In the genomic region with DNA sequence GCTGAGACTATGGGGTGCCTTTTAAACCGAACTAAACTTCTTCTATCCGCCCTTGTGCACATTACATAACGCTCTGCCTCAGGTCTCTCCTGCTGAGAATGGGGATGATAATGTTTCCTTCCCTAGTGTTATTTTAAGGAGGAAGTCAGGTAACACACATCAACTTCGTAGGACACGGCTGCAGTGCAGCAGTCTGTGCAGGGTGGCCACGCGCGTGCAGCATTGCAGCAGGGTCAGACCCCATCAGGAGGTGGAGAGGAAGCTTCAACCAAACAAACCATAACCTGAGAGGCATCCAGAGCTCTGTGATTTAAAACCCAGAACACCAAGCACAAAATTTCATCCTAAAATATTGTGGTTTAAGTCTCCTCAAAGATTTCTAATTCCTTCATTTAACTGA, we compare ENCODE assay signal across 40 cellular contexts. TPM values are rescaled to one million over a fixed set of nuclear protein-coding genes. Genes with fewer than 3 reads are reported as not detected.
"Had no signal": no experiment of that assay in that cellular context is flagged by ENCODE, and none has a peak within 500 bp of the region (broad histone marks: within the 10 kb centered on the region; RNA-seq: fewer than 3 reads in every experiment).

No MANE protein-coding gene starts in this region.

- H3K27me3 Mint-ChIP-seq: activated naive CD4-positive, alpha-beta T cell treated with anti-CD3 and anti-CD28 coated beads, Interleukin-2, amount 10 ng/mL, durations not matched to agents 7 days and 5 days; activated naive CD8-positive, alpha-beta T cell treated with anti-CD3 and anti-CD28 coated beads, Interleukin-2, amount 10 ng/mL, durations not matched to agents 7 days and 5 days; activated naive CD8-positive, alpha-beta T cell treated with anti-CD3 and anti-CD28 coated beads, Interleukin-2, amount 50 U/mL, for 24 hours; central memory CD8-positive, alpha-beta T cell had no signal

- H3K36me3 Mint-ChIP-seq: activated naive CD4-positive, alpha-beta T cell treated with anti-CD3 and anti-CD28 coated beads, Interleukin-2, amount 10 ng/mL, durations not matched to agents 7 days and 5 days; activated naive CD4-positive, alpha-beta T cell treated with anti-CD3 and anti-CD28 coated beads, Interleukin-2, amount 50 U/mL, for 24 hours; activated naive CD4-positive, alpha-beta T cell treated with anti-CD3 and anti-CD28 coated beads, Interleukin-2, amount 50 U/mL, for 72 hours; activated naive CD8-positive, alpha-beta T cell; activated naive CD8-positive, alpha-beta T cell treated with anti-CD3 and anti-CD28 coated beads for 36 hours; activated naive CD8-positive, alpha-beta T cell treated with anti-CD3 and anti-CD28 coated beads, Interleukin-2, amount 10 ng/mL, durations not matched to agents 7 days and 5 days had no signal

- H3K27ac Mint-ChIP-seq: activated naive CD4-positive, alpha-beta T cell treated with anti-CD3 and anti-CD28 coated beads for 36 hours; activated naive CD4-positive, alpha-beta T cell treated with anti-CD3 and anti-CD28 coated beads, Interleukin-2, amount 10 ng/mL, durations not matched to agents 7 days and 5 days; activated naive CD4-positive, alpha-beta T cell treated with anti-CD3 and anti-CD28 coated beads, Interleukin-2, amount 50 U/mL, for 24 hours; activated naive CD4-positive, alpha-beta T cell treated with anti-CD3 and anti-CD28 coated beads, Interleukin-2, amount 50 U/mL, for 72 hours; activated naive CD8-positive, alpha-beta T cell; activated naive CD8-positive, alpha-beta T cell treated with anti-CD3 and anti-CD28 coated beads for 36 hours; activated naive CD8-positive, alpha-beta T cell treated with anti-CD3 and anti-CD28 coated beads, Interleukin-2, amount 10 ng/mL, durations not matched to agents 7 days and 5 days; activated naive CD8-positive, alpha-beta T cell treated with anti-CD3 and anti-CD28 coated beads, Interleukin-2, amount 50 U/mL, for 24 hours; activated T-cell treated with anti-CD3 and anti-CD28 coated beads, Interleukin-2, amount 50 U/mL, for 24 hours; activated T-cell treated with anti-CD3 and anti-CD28 coated beads, Interleukin-2, amount 50 U/mL, for 72 hours; activated T-helper 1 cell treated with anti-CD3 and anti-CD28 coated beads, Interleukin-12 subunit alpha, Interleukin-12 subunit beta, Interleukin-2, Interleukin-4 antibody, amounts not matched to agents 30 ng/mL and 10 ng/mL and 1 ng/mL, durations not matched to agents 14 hours and 24 hours and 36 hours; activated T-helper 17 cell treated with anti-CD3 and anti-CD28 coated beads, Interleukin-2, amount 50 U/mL, for 72 hours; activated T-helper 2 cell treated with anti-CD3 and anti-CD28 coated beads, Interferon-gamma antibody, Interleukin-2, Interleukin-4, amounts not matched to agents 10 μg/mL and 5 μg/mL and 100 μg/mL, durations not matched to agents 14 hours and 24 hours and 36 hours; brain had no signal

- H3K4me1 Mint-ChIP-seq: activated naive CD4-positive, alpha-beta T cell treated with anti-CD3 and anti-CD28 coated beads, Interleukin-2, amount 10 ng/mL, durations not matched to agents 7 days and 5 days; activated naive CD4-positive, alpha-beta T cell treated with anti-CD3 and anti-CD28 coated beads, Interleukin-2, amount 50 U/mL, for 24 hours; activated naive CD8-positive, alpha-beta T cell treated with anti-CD3 and anti-CD28 coated beads for 36 hours; activated naive CD8-positive, alpha-beta T cell treated with anti-CD3 and anti-CD28 coated beads, Interleukin-2, amount 10 ng/mL, durations not matched to agents 7 days and 5 days; activated naive CD8-positive, alpha-beta T cell treated with anti-CD3 and anti-CD28 coated beads, Interleukin-2, amount 50 U/mL, for 24 hours; activated T-helper 17 cell treated with anti-CD3 and anti-CD28 coated beads, Interleukin-2, amount 50 U/mL, for 72 hours; brain; central memory CD8-positive, alpha-beta T cell had no signal

- DNase-seq: activated effector memory CD4-positive, alpha-beta T cell treated with anti-CD3 and anti-CD28 coated beads, Interleukin-2, amount 50 U/mL, for 16 hours; activated effector memory CD4-positive, alpha-beta T cell treated with Interleukin-2 at 50 U/mL for 16 hours; activated gamma-delta T cell; activated gamma-delta T cell treated with Interleukin-2 at 50 U/mL for 16 hours; activated naive CD4-positive, alpha-beta T cell; activated naive CD4-positive, alpha-beta T cell treated with anti-CD3 and anti-CD28 coated beads for 36 hours; activated naive CD4-positive, alpha-beta T cell treated with anti-CD3 and anti-CD28 coated beads, Interleukin-2, amount 10 ng/mL, durations not matched to agents 7 days and 5 days; activated naive CD4-positive, alpha-beta T cell treated with anti-CD3 and anti-CD28 coated beads, Interleukin-2, amount 50 U/mL, for 16 hours; activated naive CD4-positive, alpha-beta T cell treated with Interleukin-2 at 50 U/mL for 16 hours; activated naive CD8-positive, alpha-beta T cell treated with anti-CD3 and anti-CD28 coated beads for 36 hours; activated naive CD8-positive, alpha-beta T cell treated with anti-CD3 and anti-CD28 coated beads, Interleukin-2, amount 10 ng/mL, durations not matched to agents 7 days and 5 days; activated naive CD8-positive, alpha-beta T cell treated with anti-CD3 and anti-CD28 coated beads, Interleukin-2, amount 50 U/mL, for 24 hours; activated T-cell treated with anti-CD3 and anti-CD28 coated beads, Interleukin-2, amount 50 U/mL, for 1 hour; activated T-cell treated with anti-CD3 and anti-CD28 coated beads, Interleukin-2, amount 50 U/mL, for 24 hours; activated T-cell treated with anti-CD3 and anti-CD28 coated beads, Interleukin-2, amount 50 U/mL, for 4 hours; activated T-cell treated with anti-CD3 and anti-CD28 coated beads, Interleukin-2, amount 50 U/mL, for 48 hours; activated T-cell treated with anti-CD3 and anti-CD28 coated beads, Interleukin-2, amount 50 U/mL, for 72 hours; adrenal gland; amniotic stem cell; amygdala; anterior cingulate cortex; aorta; body of pancreas; brain microvascular endothelial cell; caudate nucleus; central memory CD4-positive, alpha-beta T cell; cerebellar nuclear complex had no signal

- H3K4me3 Mint-ChIP-seq: activated naive CD4-positive, alpha-beta T cell treated with anti-CD3 and anti-CD28 coated beads for 36 hours; activated naive CD4-positive, alpha-beta T cell treated with anti-CD3 and anti-CD28 coated beads, Interleukin-2, amount 10 ng/mL, durations not matched to agents 7 days and 5 days; activated naive CD4-positive, alpha-beta T cell treated with anti-CD3 and anti-CD28 coated beads, Interleukin-2, amount 50 U/mL, for 24 hours; activated naive CD8-positive, alpha-beta T cell; activated naive CD8-positive, alpha-beta T cell treated with anti-CD3 and anti-CD28 coated beads for 36 hours; activated naive CD8-positive, alpha-beta T cell treated with anti-CD3 and anti-CD28 coated beads, Interleukin-2, amount 10 ng/mL, durations not matched to agents 7 days and 5 days; activated naive CD8-positive, alpha-beta T cell treated with anti-CD3 and anti-CD28 coated beads, Interleukin-2, amount 50 U/mL, for 24 hours; activated T-cell treated with anti-CD3 and anti-CD28 coated beads, Interleukin-2, amount 50 U/mL, for 24 hours; activated T-cell treated with anti-CD3 and anti-CD28 coated beads, Interleukin-2, amount 50 U/mL, for 4 hours; activated T-cell treated with anti-CD3 and anti-CD28 coated beads, Interleukin-2, amount 50 U/mL, for 72 hours; activated T-helper 1 cell treated with anti-CD3 and anti-CD28 coated beads, Interleukin-12 subunit alpha, Interleukin-12 subunit beta, Interleukin-2, Interleukin-4 antibody, amounts not matched to agents 30 ng/mL and 10 ng/mL and 1 ng/mL, durations not matched to agents 14 hours and 24 hours and 36 hours; activated T-helper 17 cell treated with anti-CD3 and anti-CD28 coated beads, Interleukin-2, amount 50 U/mL, for 72 hours; brain; central memory CD8-positive, alpha-beta T cell had no signal

- H3K9me3 Mint-ChIP-seq: activated naive CD4-positive, alpha-beta T cell treated with anti-CD3 and anti-CD28 coated beads for 36 hours; activated naive CD4-positive, alpha-beta T cell treated with anti-CD3 and anti-CD28 coated beads, Interleukin-2, amount 10 ng/mL, durations not matched to agents 7 days and 5 days; activated naive CD4-positive, alpha-beta T cell treated with anti-CD3 and anti-CD28 coated beads, Interleukin-2, amount 50 U/mL, for 24 hours; activated naive CD8-positive, alpha-beta T cell treated with anti-CD3 and anti-CD28 coated beads, Interleukin-2, amount 10 ng/mL, durations not matched to agents 7 days and 5 days; activated naive CD8-positive, alpha-beta T cell treated with anti-CD3 and anti-CD28 coated beads, Interleukin-2, amount 50 U/mL, for 24 hours; activated T-cell treated with anti-CD3 and anti-CD28 coated beads, Interleukin-2, amount 50 U/mL, for 24 hours; activated T-cell treated with anti-CD3 and anti-CD28 coated beads, Interleukin-2, amount 50 U/mL, for 4 hours; activated T-helper 1 cell treated with anti-CD3 and anti-CD28 coated beads, Interleukin-12 subunit alpha, Interleukin-12 subunit beta, Interleukin-2, Interleukin-4 antibody, amounts not matched to agents 30 ng/mL and 10 ng/mL and 1 ng/mL, durations not matched to agents 14 hours and 24 hours and 36 hours; activated T-helper 2 cell treated with anti-CD3 and anti-CD28 coated beads, Interferon-gamma antibody, Interleukin-2, Interleukin-4, amounts not matched to agents 10 μg/mL and 5 μg/mL and 100 μg/mL, durations not matched to agents 14 hours and 24 hours and 36 hours; brain; central memory CD8-positive, alpha-beta T cell had no signal

RNA-seq across cellular contexts. Expression of a gene that starts 50.6 kb away (rescaled TPM):
- total RNA-seq: activated naive CD4-positive, alpha-beta T cell treated with anti-CD3 and anti-CD28 coated beads for 36 hours; activated naive CD8-positive, alpha-beta T cell treated with anti-CD3 and anti-CD28 coated beads, Interleukin-2, amount 10 ng/mL, durations not matched to agents 7 days and 5 days; activated T-helper 1 cell treated with anti-CD3 and anti-CD28 coated beads, Interleukin-12 subunit alpha, Interleukin-12 subunit beta, Interleukin-2, Interleukin-4 antibody, amounts not matched to agents 30 ng/mL and 10 ng/mL and 1 ng/mL, durations not matched to agents 14 hours and 24 hours and 36 hours; activated T-helper 17 cell treated with anti-CD3 and anti-CD28 coated beads, Interleukin-2, amount 50 U/mL, for 72 hours; ascending aorta; astrocyte; breast epithelium; cardiac septum; chondrocyte had no signal
